In the genomic region with DNA sequence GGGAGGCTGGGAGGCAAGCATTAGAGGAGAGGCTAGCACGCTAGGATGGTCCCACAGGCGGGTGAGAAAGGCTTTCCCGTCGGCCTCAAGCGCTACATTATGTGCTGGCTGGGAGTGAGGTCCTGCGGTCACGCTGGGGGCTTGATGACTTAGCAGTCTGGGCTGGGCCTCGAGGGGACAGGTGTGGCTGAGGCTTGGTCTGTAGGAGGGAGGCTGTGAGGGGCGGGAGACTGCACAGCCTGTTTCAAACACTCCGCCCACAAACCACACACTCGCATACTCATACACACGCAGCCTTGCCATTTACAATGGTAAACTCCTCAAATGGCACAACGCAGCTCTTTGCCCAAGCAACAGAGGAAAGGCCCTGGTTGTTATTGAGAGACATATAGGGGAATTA, we compare ENCODE assay signal across 1 cellular context.
TF ChIP-seq lines count a peak whose summit lies in the region.

No MANE protein-coding gene starts in this region.

TF ChIP-seq in K562, 482 proteins besides CTCF, POLR2A, EP300 and RAD21:
- TF ChIP-seq MAFK (IDR thresholded peaks at IDR 0.05; ENCODE audit: low read length) (no peak), NFE2 (IDR thresholded peaks at IDR 0.05; ENCODE audit: low read depth) (0 out of 2 replicates have a peak, but pooled peaks have one; percentile 9)
